In genomic region chr6:144528605-144529425, GRCh38 we compare ENCODE assay signal across 11 cellular contexts.
A peak's percentile ranks its signal among the peaks of the same experiment; 100 is the strongest.
DNase-seq lines count a peak whose midpoint lies in the region; ATAC-seq and TF ChIP-seq lines count a peak whose summit lies in the region.
"Had no signal": no experiment of that assay in that cellular context is flagged by ENCODE, and none has a peak within 500 bp of the region (broad histone marks: within the 10 kb centered on the region; RNA-seq: fewer than 3 reads in every experiment).

No MANE protein-coding gene starts in this region.

- H3K36me3 Mint-ChIP-seq in activated T-helper 1 cell treated with anti-CD3 and anti-CD28 coated beads, Interleukin-12 subunit alpha, Interleukin-12 subunit beta, Interleukin-2, Interleukin-4 antibody, amounts not matched to agents 30 ng/mL and 10 ng/mL and 1 ng/mL, durations not matched to agents 14 hours and 24 hours and 36 hours (ENCODE audit: low read depth), result peaks cover 59% of the 10 kb centered on the region

- peak overlapping the region; percentile 22 for H3K27ac Mint-ChIP-seq in activated T-helper 1 cell treated with anti-CD3 and anti-CD28 coated beads, Interleukin-12 subunit alpha, Interleukin-12 subunit beta, Interleukin-2, Interleukin-4 antibody, amounts not matched to agents 30 ng/mL and 10 ng/mL and 1 ng/mL, durations not matched to agents 14 hours and 24 hours and 36 hours
- H3K27ac Mint-ChIP-seq: stimulated activated naive CD8-positive, alpha-beta T cell treated with anti-CD3 and anti-CD28 coated beads, Interleukin-15, Interleukin-2, amounts not matched to agents 100 ng/mL and 50 ng/mL, for 24 hours had no signal

- peaks cover 93 to 100% (median 99%) of the 10 kb centered on the region in 11 experiments for H3K36me3 ChIP-seq in BLaER1 treated with 17β-estradiol and CSF1 and Interleukin-3, amounts not matched to agents 10 nM and 100 nM
- H3K36me3 ChIP-seq in HUES48 (ENCODE audit: control insufficient read depth, insufficient read depth, low read length), result 0 out of 2 replicates have a peak, but pooled peaks cover 6% of the 10 kb centered on the region

- H3K4me3 Mint-ChIP-seq in activated T-helper 1 cell treated with anti-CD3 and anti-CD28 coated beads, Interleukin-12 subunit alpha, Interleukin-12 subunit beta, Interleukin-2, Interleukin-4 antibody, amounts not matched to agents 30 ng/mL and 10 ng/mL and 1 ng/mL, durations not matched to agents 14 hours and 24 hours and 36 hours, result no peak overlapping the region
- H3K4me3 Mint-ChIP-seq: stimulated activated naive CD8-positive, alpha-beta T cell treated with anti-CD3 and anti-CD28 coated beads, Interleukin-15, Interleukin-2, amounts not matched to agents 100 ng/mL and 50 ng/mL, for 24 hours had no signal

- peaks cover 0 to 12% (median 0%) of the 10 kb centered on the region in 11 experiments; a peak in 4 of 22 replicates for H3K9me3 ChIP-seq in BLaER1 treated with 17β-estradiol and CSF1 and Interleukin-3, amounts not matched to agents 10 nM and 100 nM (replicated peaks in 1 of 11)
- H3K9me3 ChIP-seq in HUES48 (ENCODE audit: control insufficient read depth, insufficient read depth, low read length), result no peaks in the 10 kb centered on the region
- H3K9me3 ChIP-seq: esophagus muscularis mucosa had no signal

- peak overlapping the region in 5 of 11 experiments; percentile 21 to 39 (median 25); a peak in 2 of 22 replicates for H3K9ac ChIP-seq in BLaER1 treated with 17β-estradiol and CSF1 and Interleukin-3, amounts not matched to agents 10 nM and 100 nM
- H3K9ac ChIP-seq in HUES48 (ENCODE audit: low read depth, low read length), result no peak overlapping the region

- H3K4me1 Mint-ChIP-seq in activated T-helper 1 cell treated with anti-CD3 and anti-CD28 coated beads, Interleukin-12 subunit alpha, Interleukin-12 subunit beta, Interleukin-2, Interleukin-4 antibody, amounts not matched to agents 30 ng/mL and 10 ng/mL and 1 ng/mL, durations not matched to agents 14 hours and 24 hours and 36 hours (ENCODE audit: low read depth), result peaks cover 6% of the 10 kb centered on the region

- H3K4me1 ChIP-seq in BLaER1 treated with 17β-estradiol and CSF1 and Interleukin-3, amounts not matched to agents 10 nM and 100 nM, result peaks cover 0 to 16% (median 14%) of the 10 kb centered on the region in 10 experiments; a peak in 16 of 20 replicates
- peaks cover 10% of the 10 kb centered on the region; the same call in 1 of the 2 replicates for H3K4me1 ChIP-seq in HUES48 (ENCODE audit: control insufficient read depth, insufficient read depth, low read length)
- H3K4me1 ChIP-seq: esophagus muscularis mucosa had no signal

- intact Hi-C loops in activated T-helper 1 cell treated with anti-CD3 and anti-CD28 coated beads, Interleukin-12 subunit alpha, Interleukin-12 subunit beta, Interleukin-2, Interleukin-4 antibody, amounts not matched to agents 30 ng/mL and 10 ng/mL and 1 ng/mL, durations not matched to agents 14 hours and 24 hours and 36 hours (cut with micrococcal nuclease), result no loop called here

- no peak for TF ChIP-seq POLR2A in GM18505 (IDR thresholded peaks at IDR 0.05; ENCODE audit: borderline replicate concordance, extremely low read depth, insufficient read depth, insufficient read length)

- no peaks in the 10 kb centered on the region for H3K27me3 ChIP-seq in BLaER1 treated with 17β-estradiol and CSF1 and Interleukin-3, amounts not matched to agents 10 nM and 100 nM
- no peaks in the 10 kb centered on the region for H3K27me3 ChIP-seq in HUES48 (ENCODE audit: control insufficient read depth, insufficient read depth, low read length)
- H3K27me3 ChIP-seq: esophagus muscularis mucosa had no signal

- peak overlapping the region in 9 of 11 experiments; percentile 6 to 69 (median 51); a peak in 17 of 22 replicates for H3K4me2 ChIP-seq in BLaER1 treated with 17β-estradiol and CSF1 and Interleukin-3, amounts not matched to agents 10 nM and 100 nM

- H4K20me1 ChIP-seq in BLaER1 treated with 17β-estradiol and CSF1 and Interleukin-3, amounts not matched to agents 10 nM and 100 nM, result peaks cover 0 to 23% (median 9%) of the 10 kb centered on the region in 11 experiments; a peak in 10 of 22 replicates

- no peaks in the 10 kb centered on the region for H3K27me3 Mint-ChIP-seq in activated T-helper 1 cell treated with anti-CD3 and anti-CD28 coated beads, Interleukin-12 subunit alpha, Interleukin-12 subunit beta, Interleukin-2, Interleukin-4 antibody, amounts not matched to agents 30 ng/mL and 10 ng/mL and 1 ng/mL, durations not matched to agents 14 hours and 24 hours and 36 hours (ENCODE audit: insufficient read depth)
- H3K27me3 Mint-ChIP-seq: stimulated activated naive CD8-positive, alpha-beta T cell treated with anti-CD3 and anti-CD28 coated beads, Interleukin-15, Interleukin-2, amounts not matched to agents 100 ng/mL and 50 ng/mL, for 24 hours had no signal

- no peak for DNase-seq in activated T-helper 1 cell treated with anti-CD3 and anti-CD28 coated beads, Interleukin-12 subunit alpha, Interleukin-12 subunit beta, Interleukin-2, Interleukin-4 antibody, amounts not matched to agents 30 ng/mL and 10 ng/mL and 1 ng/mL, durations not matched to agents 14 hours and 24 hours and 36 hours (ENCODE audit: low spot score)
- DNase-seq in iPS-NIHi7 (ENCODE audit: extremely low spot score) (peak; percentile 35), NCI-H2227 treated with DMSO at 0.1 percent for 48 hours (lab: John Stamatoyannopoulos, UW) (no peak), SKM-1 treated with dmso at 0.1 percent for 144 hours (lab: John Stamatoyannopoulos, UW; ENCODE audit: unreplicated experiment) (no peak), GM13977 (ENCODE audit: low spot score) (no peak)
- DNase-seq: COR-L47 had no signal

- ATAC-seq in GM18505 (IDR thresholded peaks at IDR 0.05; ENCODE audit: unreplicated experiment), result no peak

- no peak for TF ChIP-seq CTCF in GM13977 (IDR thresholded peaks at IDR 0.05; ENCODE audit: extremely low read depth, insufficient read depth, missing control alignments)

- H3K9me3 Mint-ChIP-seq in activated T-helper 1 cell treated with anti-CD3 and anti-CD28 coated beads, Interleukin-12 subunit alpha, Interleukin-12 subunit beta, Interleukin-2, Interleukin-4 antibody, amounts not matched to agents 30 ng/mL and 10 ng/mL and 1 ng/mL, durations not matched to agents 14 hours and 24 hours and 36 hours, result peaks cover 10% of the 10 kb centered on the region
- H3K9me3 Mint-ChIP-seq: stimulated activated naive CD8-positive, alpha-beta T cell treated with anti-CD3 and anti-CD28 coated beads, Interleukin-15, Interleukin-2, amounts not matched to agents 100 ng/mL and 50 ng/mL, for 24 hours had no signal

- H3K27ac ChIP-seq in BLaER1 treated with 17β-estradiol and CSF1 and Interleukin-3, amounts not matched to agents 10 nM and 100 nM, result peak overlapping the region in 7 of 11 experiments; percentile 40 to 66 (median 57); a peak in 12 of 22 replicates
- H3K27ac ChIP-seq in HUES48 (ENCODE audit: low read depth, low read length), result peak overlapping the region; percentile 68
- H3K27ac ChIP-seq: esophagus muscularis mucosa had no signal

- no peak overlapping the region for H3K4me3 ChIP-seq in BLaER1 treated with 17β-estradiol and CSF1 and Interleukin-3, amounts not matched to agents 10 nM and 100 nM
- H3K4me3 ChIP-seq in HUES48 (ENCODE audit: low read depth, low read length), result no peak overlapping the region
- H3K4me3 ChIP-seq: esophagus muscularis mucosa had no signal

- in situ Hi-C loops in GM13977 (cut with MboI; ENCODE audit: low pct_unique_long_range_greater_than_20kb, low sequenced_read_pairs, unreplicated experiment), result no loop called here
